Comparison of ENCODE assay signal across 16 cellular contexts in the genomic region with DNA sequence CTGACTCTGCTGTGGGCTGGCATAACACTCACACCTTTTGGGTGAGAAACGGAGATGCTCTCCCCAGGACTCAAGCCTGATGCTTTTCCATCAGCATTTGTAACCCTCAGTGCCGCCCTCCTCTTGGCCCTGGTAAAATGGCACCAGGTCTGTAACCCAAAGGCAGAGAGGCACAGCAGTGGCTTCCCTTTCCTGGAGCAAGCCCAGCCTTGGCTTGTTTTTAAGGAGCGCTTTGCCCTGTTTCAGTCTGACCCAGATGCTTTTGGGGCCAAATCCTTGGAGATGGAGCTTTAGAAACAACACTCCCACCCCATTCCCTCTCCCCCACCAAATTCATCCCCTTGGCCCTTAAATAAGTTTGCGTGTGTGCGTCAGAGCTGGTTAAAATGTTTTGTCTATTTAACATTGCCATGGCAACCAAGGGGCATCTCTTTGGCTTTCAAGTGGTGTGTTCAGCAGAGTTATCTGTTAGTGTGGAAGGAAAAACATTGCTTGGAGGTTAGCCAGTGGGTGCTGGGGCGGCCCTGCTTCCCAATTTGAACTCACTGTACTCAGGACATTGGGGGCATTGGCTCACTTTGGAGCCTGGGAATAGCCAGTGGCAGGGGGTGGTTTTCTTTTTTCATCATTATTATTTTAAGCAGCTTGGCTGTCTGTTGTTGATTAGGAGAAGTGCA.
DNase-seq lines count a peak whose midpoint lies in the region; ATAC-seq, FAIRE-seq and TF ChIP-seq lines count a peak whose summit lies in the region.
"Had no signal": no experiment of that assay in that cellular context is flagged by ENCODE, and none has a peak within 500 bp of the region (broad histone marks: within the 10 kb centered on the region; RNA-seq: fewer than 3 reads in every experiment).

No MANE protein-coding gene starts in this region.

- H3K4me3 ChIP-seq in right atrium auricular region (no peak overlapping the region), pancreas (no peak overlapping the region)
- H3K4me3 ChIP-seq: GM12878 had no signal

- 91 to 92% methylated on average over 6 of the region's 6 CpGs for WGBS in pancreas, 2 donors

- TF ChIP-seq CTCF in right atrium auricular region (IDR thresholded peaks at IDR 0.05) (no peak), pancreas (IDR thresholded peaks at IDR 0.05) (no peak)

- no peak overlapping the region for H3K27ac ChIP-seq in right atrium auricular region
- no peak overlapping the region for H3K27ac ChIP-seq in pancreas
- H3K27ac ChIP-seq: VCaP had no signal

- H3K36me3 ChIP-seq in right atrium auricular region (no peaks in the 10 kb centered on the region), pancreas (no peaks in the 10 kb centered on the region)

- peaks cover 0 to 69% of the 10 kb centered on the region in 2 donors for H3K4me1 ChIP-seq in right atrium auricular region
- H3K4me1 ChIP-seq in pancreas = peaks cover 4 to 14% (median 7%) of the 10 kb centered on the region in 3 donors

- DNase-seq in Right ventricle myocardium inferior (ENCODE audit: missing footprints) = no peak
- no peak for DNase-seq in right atrium auricular region (ENCODE audit: low spot score)
- DNase-seq in cerebellum (ENCODE audit: low spot score) = peak; percentile 44
- DNase-seq in left kidney (ENCODE audit: low read depth, low spot score) = peak; percentile 43
- DNase-seq in activated CD4-positive, alpha-beta T cell treated with anti-CD3 and anti-CD28 coated beads, Interleukin-2, amount 50 U/mL, for 4 hours = no peak
- no peak for DNase-seq in pancreas
- no peak for DNase-seq in pons (ENCODE audit: low spot score)
- DNase-seq: activated gamma-delta T cell treated with Interleukin-2 at 50 U/mL for 16 hours, aorta, kidney, NCI-H510A, SW 1271 had no signal

- H3K27me3 ChIP-seq in right atrium auricular region = no peaks in the 10 kb centered on the region
- H3K27me3 ChIP-seq in pancreas = no peaks in the 10 kb centered on the region

- H3K9me3 ChIP-seq in right atrium auricular region (no peaks in the 10 kb centered on the region), pancreas (no peaks in the 10 kb centered on the region)

- no peak for FAIRE-seq in pancreas (lab: Jason Lieb, UNC)
- FAIRE-seq: endometrium, GM12878, kidney had no signal

- ATAC-seq in Right ventricle myocardium inferior (peak; percentile 82), pancreas (no peak), GM19023 (IDR thresholded peaks at IDR 0.05; ENCODE audit: unreplicated experiment) (no peak)
- ATAC-seq: GM12878 had no signal

- intact Hi-C loops in Right ventricle myocardium inferior (cut with DNase I) (loop anchor here (5.0 kb wide), 1 partner anchor 34 kb away; no protein-coding TSS in a partner anchor), pancreas (cut with DNase I) (no loop called here)

Comparison
In these comparisons a context has a peak if more than half of its experiments do, and no peak if none do; other contexts are left out.
1. DNase-seq: peak in cerebellum (single experiment) and left kidney (single experiment); none in Right ventricle myocardium inferior (single experiment), right atrium auricular region (single experiment), activated CD4-positive, alpha-beta T cell treated with anti-CD3 and anti-CD28 coated beads, Interleukin-2, amount 50 U/mL, for 4 hours (0 of 2), pancreas (0 of 6) and pons (single experiment).